Comparison of ENCODE assay signal across 8 cellular contexts in genomic region chr6:85676086-85676729, GRCh38. TPM values are rescaled to one million over a fixed set of nuclear protein-coding genes. Genes with fewer than 3 reads are reported as not detected.
A peak's percentile ranks its signal among the peaks of the same experiment; 100 is the strongest.
DNase-seq lines count a peak whose midpoint lies in the region; ATAC-seq and TF ChIP-seq lines count a peak whose summit lies in the region.

No MANE protein-coding gene starts in this region.

- H3K27ac Mint-ChIP-seq in activated CD4-positive, alpha-beta T cell treated with anti-CD3 and anti-CD28 coated beads, Interleukin-2, amount 10 ng/mL, durations not matched to agents 24 days and 14 days, result peak overlapping the region; percentile 65
- H3K27ac Mint-ChIP-seq in activated CD8-positive, alpha-beta T cell treated with anti-CD3 and anti-CD28 coated beads, Interleukin-2, amount 10 ng/mL, durations not matched to agents 7 days and 5 days, result peak overlapping the region; percentile 78

- 7% methylated on average over 6 of the region's 6 CpGs for WGBS in suprapubic skin

- POLR2A ChIA-PET in activated CD8-positive, alpha-beta T cell treated with anti-CD3 and anti-CD28 coated beads, Interleukin-2, amount 10 ng/mL, durations not matched to agents 7 days and 5 days (lab: Charles Lee), result interaction anchor here (2.9 to 5.8 kb wide), 3 partner anchors 34 to 226 kb away, joined by 16 to 501 read pairs (median 72); partner anchors contain the start of genes NT5E, SNX14 and SYNCRIP

- intact Hi-C loops in activated CD4-positive, alpha-beta T cell treated with anti-CD3 and anti-CD28 coated beads, Interleukin-2, amount 10 ng/mL, durations not matched to agents 24 days and 14 days (cut with micrococcal nuclease), result loop anchor here (5.0 to 10.0 kb wide), 2 partner anchors 51 to 314 kb away; no protein-coding TSS in a partner anchor

- H3K4me1 ChIP-seq in iPS-18a (ENCODE audit: control insufficient read depth, low read depth, low read length), result peaks cover 19% of the 10 kb centered on the region
- peaks cover 47% of the 10 kb centered on the region for H3K4me1 ChIP-seq in suprapubic skin

- H3K27me3 ChIP-seq in iPS-18a (ENCODE audit: control insufficient read depth, insufficient read depth, low read length) (no peaks in the 10 kb centered on the region), suprapubic skin (no peaks in the 10 kb centered on the region)

- H3K4me3 ChIP-seq in iPS-18a (ENCODE audit: low read length) (peak overlapping the region; percentile 92), suprapubic skin (peak overlapping the region; percentile 99)

- CTCF ChIA-PET in activated CD8-positive, alpha-beta T cell treated with anti-CD3 and anti-CD28 coated beads, Interleukin-2, amount 10 ng/mL, durations not matched to agents 7 days and 5 days (lab: Charles Lee), result interaction anchor here (1.1 to 5.2 kb wide), 4 partner anchors 35 to 193 kb away, joined by 4 to 106 read pairs (median 8); partner anchors contain the start of gene SYNCRIP

- H3K36me3 ChIP-seq in iPS-18a (ENCODE audit: control insufficient read depth, low read depth, low read length) (peaks cover 30% of the 10 kb centered on the region), suprapubic skin (no peaks in the 10 kb centered on the region)

- H3K9ac ChIP-seq in iPS-18a (ENCODE audit: low read length), result peak overlapping the region; percentile 98

- peaks cover 65% of the 10 kb centered on the region for H3K36me3 Mint-ChIP-seq in activated CD4-positive, alpha-beta T cell treated with anti-CD3 and anti-CD28 coated beads, Interleukin-2, amount 10 ng/mL, durations not matched to agents 24 days and 14 days (ENCODE audit: low read depth)
- H3K36me3 Mint-ChIP-seq in activated CD8-positive, alpha-beta T cell treated with anti-CD3 and anti-CD28 coated beads, Interleukin-2, amount 10 ng/mL, durations not matched to agents 7 days and 5 days (ENCODE audit: low read depth), result peaks cover 72% of the 10 kb centered on the region

- TF ChIP-seq POLR2A in suprapubic skin (IDR thresholded peaks at IDR 0.05), result no peak

- H3K9me3 Mint-ChIP-seq in activated CD4-positive, alpha-beta T cell treated with anti-CD3 and anti-CD28 coated beads, Interleukin-2, amount 10 ng/mL, durations not matched to agents 24 days and 14 days, result no peaks in the 10 kb centered on the region
- H3K9me3 Mint-ChIP-seq in activated CD8-positive, alpha-beta T cell treated with anti-CD3 and anti-CD28 coated beads, Interleukin-2, amount 10 ng/mL, durations not matched to agents 7 days and 5 days (ENCODE audit: insufficient read depth), result no peaks in the 10 kb centered on the region

- peak overlapping the region; percentile 95 for H3K4me3 Mint-ChIP-seq in activated CD4-positive, alpha-beta T cell treated with anti-CD3 and anti-CD28 coated beads, Interleukin-2, amount 10 ng/mL, durations not matched to agents 24 days and 14 days
- H3K4me3 Mint-ChIP-seq in activated CD8-positive, alpha-beta T cell treated with anti-CD3 and anti-CD28 coated beads, Interleukin-2, amount 10 ng/mL, durations not matched to agents 7 days and 5 days, result peak overlapping the region; percentile 98

- no peaks in the 10 kb centered on the region for H3K27me3 Mint-ChIP-seq in activated CD4-positive, alpha-beta T cell treated with anti-CD3 and anti-CD28 coated beads, Interleukin-2, amount 10 ng/mL, durations not matched to agents 24 days and 14 days
- H3K27me3 Mint-ChIP-seq in activated CD8-positive, alpha-beta T cell treated with anti-CD3 and anti-CD28 coated beads, Interleukin-2, amount 10 ng/mL, durations not matched to agents 7 days and 5 days (ENCODE audit: low read depth), result no peaks in the 10 kb centered on the region

- H3K9me3 ChIP-seq in iPS-18a (ENCODE audit: control insufficient read depth, low read depth, low read length) (no peaks in the 10 kb centered on the region), suprapubic skin (no peaks in the 10 kb centered on the region)

- peaks cover 51% of the 10 kb centered on the region for H3K4me1 Mint-ChIP-seq in activated CD4-positive, alpha-beta T cell treated with anti-CD3 and anti-CD28 coated beads, Interleukin-2, amount 10 ng/mL, durations not matched to agents 24 days and 14 days
- peaks cover 57% of the 10 kb centered on the region for H3K4me1 Mint-ChIP-seq in activated CD8-positive, alpha-beta T cell treated with anti-CD3 and anti-CD28 coated beads, Interleukin-2, amount 10 ng/mL, durations not matched to agents 7 days and 5 days (ENCODE audit: low read depth)

- no peak for DNase-seq in activated CD4-positive, alpha-beta T cell treated with anti-CD3 and anti-CD28 coated beads, Interleukin-2, amount 10 ng/mL, durations not matched to agents 24 days and 14 days
- DNase-seq in activated CD4-positive, alpha-beta T cell treated with anti-CD3 and anti-CD28 coated beads, Interleukin-2, amount 50 U/mL, for 1 hour, result no peak
- no peak for DNase-seq in activated CD8-positive, alpha-beta T cell treated with anti-CD3 and anti-CD28 coated beads, Interleukin-2, amount 10 ng/mL, durations not matched to agents 7 days and 5 days
- DNase-seq in suprapubic skin (ENCODE audit: low spot score in 2 of 2) (no peak), NCI-H2196 (lab: John Stamatoyannopoulos, UW; ENCODE audit: unreplicated experiment) (no peak), NCI-H2196 treated with DMSO at 0.1 percent for 48 hours (lab: John Stamatoyannopoulos, UW; ENCODE audit: unreplicated experiment) (no peak)

- ATAC-seq in activated CD8-positive, alpha-beta T cell treated with anti-CD3 and anti-CD28 coated beads, Interleukin-2, amount 10 ng/mL, durations not matched to agents 7 days and 5 days, result no peak
- no peak for ATAC-seq in HG03108 (IDR thresholded peaks at IDR 0.05; ENCODE audit: unreplicated experiment)

- H3K27ac ChIP-seq in iPS-18a (ENCODE audit: low read length) (peak overlapping the region; percentile 17), suprapubic skin (no peak overlapping the region)

- no peak for TF ChIP-seq EP300 in suprapubic skin (IDR thresholded peaks at IDR 0.05)

- no peak for TF ChIP-seq CTCF in suprapubic skin (IDR thresholded peaks at IDR 0.05)

RNA-seq across cellular contexts. Expression of gene SYNCRIP, which starts 33.5 kb away (rescaled TPM):
- 228 and 232 TPM in 2 replicates for total RNA-seq in activated CD4-positive, alpha-beta T cell treated with anti-CD3 and anti-CD28 coated beads, Interleukin-2, amount 10 ng/mL, durations not matched to agents 24 days and 14 days
- total RNA-seq in activated CD8-positive, alpha-beta T cell treated with anti-CD3 and anti-CD28 coated beads, Interleukin-2, amount 10 ng/mL, durations not matched to agents 7 days and 5 days, result 100 to 1,000 TPM; 136 to 137 TPM
- 10 to 100 TPM; 59.7 to 71.4 (median 64.3) TPM for total RNA-seq in suprapubic skin
